Comparison of ENCODE assay signal across 19 cellular contexts in the genomic region with DNA sequence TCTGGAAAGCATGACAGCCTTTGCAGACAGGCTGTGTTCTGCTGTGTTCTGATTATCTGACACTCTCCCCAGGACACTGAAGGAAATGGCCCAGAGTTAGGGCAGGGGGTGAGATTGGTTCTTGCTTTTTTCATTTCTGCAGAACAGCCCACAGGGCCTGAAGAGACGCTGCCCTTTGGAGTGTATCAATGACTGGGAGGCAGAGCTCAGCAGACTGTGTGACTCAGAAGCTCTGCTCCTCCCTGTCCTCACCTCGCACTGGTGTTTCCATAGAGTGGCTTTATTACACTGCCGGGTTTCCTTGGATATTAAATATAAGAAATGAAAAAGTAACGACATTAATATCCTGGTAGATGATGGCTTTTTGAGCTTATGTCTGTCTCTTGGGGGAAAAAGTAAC.
DNase-seq lines count a peak whose midpoint lies in the region; ATAC-seq and TF ChIP-seq lines count a peak whose summit lies in the region.
"Had no signal": no experiment of that assay in that cellular context is flagged by ENCODE, and none has a peak within 500 bp of the region (broad histone marks: within the 10 kb centered on the region; RNA-seq: fewer than 3 reads in every experiment).

No MANE protein-coding gene starts in this region.

- H3K4me1 ChIP-seq in RWPE2 (ENCODE audit: insufficient read depth, poor library complexity, severe bottlenecking) (no peaks in the 10 kb centered on the region), foreskin keratinocyte (no peaks in the 10 kb centered on the region), neuronal stem cell (ENCODE audit: control insufficient read depth in 2 of 2, insufficient read depth in 1 of 2, low read depth in 1 of 2, low read length in 2 of 2) (peaks cover 0 to 21% of the 10 kb centered on the region in 2 donors), upper lobe of left lung (no peaks in the 10 kb centered on the region)
- H3K4me1 ChIP-seq: thyroid gland had no signal

- DNase-seq in EH (ENCODE audit: low read depth) (peak; percentile 24), RWPE2 (ENCODE audit: low spot score) (no peak), foreskin keratinocyte (peak in 1 of 2 donors; percentile 21), neuronal stem cell (ENCODE audit: low spot score) (no peak), NCI-H510A treated with DMSO at 0.1 percent for 48 hours (lab: John Stamatoyannopoulos, UW) (no peak), WTC11 (ENCODE audit: low spot score) (no peak), upper lobe of left lung (no peak)
- DNase-seq: activated CD4-positive, alpha-beta T cell treated with anti-CD3 and anti-CD28 coated beads for 48 hours; activated naive CD4-positive, alpha-beta T cell treated with anti-CD3 and anti-CD28 coated beads, Interleukin-2, amount 50 U/mL, for 16 hours; endodermal cell; NCI-H1436; NCI-H526 treated with DMSO at 0.1 percent for 48 hours; SHP77 treated with DMSO at 0.1 percent for 48 hours; stimulated activated naive CD8-positive, alpha-beta T cell treated with anti-CD3 and anti-CD28 coated beads, Interleukin-15, Interleukin-2, amounts not matched to agents 100 U/mL and 50 U/mL, for 24 hours; T-helper 1 cell; thyroid gland had no signal

- no peaks in the 10 kb centered on the region for H3K36me3 ChIP-seq in RWPE2 (ENCODE audit: low read depth)
- H3K36me3 ChIP-seq in neuronal stem cell (replicated peaks in 1 of 2; ENCODE audit: control insufficient read depth in 2 of 2, insufficient read depth in 2 of 2, low read length in 2 of 2), result no peaks in the 10 kb centered on the region
- H3K36me3 ChIP-seq in upper lobe of left lung, result no peaks in the 10 kb centered on the region
- H3K36me3 ChIP-seq: thyroid gland had no signal

- H3K18ac ChIP-seq in neuronal stem cell (ENCODE audit: low read length), result no peak overlapping the region

- H3K27ac ChIP-seq in RWPE2 (ENCODE audit: poor library complexity, severe bottlenecking) (no peak overlapping the region), foreskin keratinocyte (no peak overlapping the region), neuronal stem cell (replicated peaks; ENCODE audit: low read length) (no peak overlapping the region), upper lobe of left lung (no peak overlapping the region)
- H3K27ac ChIP-seq: thyroid gland had no signal

- no peaks in the 10 kb centered on the region for H3K9me3 ChIP-seq in RWPE2 (ENCODE audit: severe bottlenecking)
- H3K9me3 ChIP-seq in neuronal stem cell (replicated peaks in 1 of 2; ENCODE audit: control insufficient read depth in 2 of 2, insufficient read depth in 1 of 2, low read depth in 1 of 2, low read length in 2 of 2), result no peaks in the 10 kb centered on the region
- H3K9me3 ChIP-seq in upper lobe of left lung, result no peaks in the 10 kb centered on the region
- H3K9me3 ChIP-seq: thyroid gland had no signal

- peak overlapping the region; percentile 64 for H2AFZ ChIP-seq in neuronal stem cell (ENCODE audit: low read length)

- no peak overlapping the region for H3K4ac ChIP-seq in neuronal stem cell (ENCODE audit: low read length)

- no peaks in the 10 kb centered on the region for H3K36me3 Mint-ChIP-seq in WTC11
- H3K36me3 Mint-ChIP-seq: mesothelial cell of epicardium; natural killer cell treated with Interleukin-12 subunit alpha and Interleukin-12 subunit beta and Interleukin-15 and Interleukin-18, amount 100 ng/mL, for 72 hours had no signal

- CTCF ChIA-PET in WTC11 (lab: Charles Lee), result no interaction called here

- POLR2A ChIA-PET in WTC11 (lab: Charles Lee), result no interaction called here

- H3K4me3 Mint-ChIP-seq in WTC11, result no peak overlapping the region
- H3K4me3 Mint-ChIP-seq: endodermal cell; mesothelial cell of epicardium; natural killer cell treated with Interleukin-12 subunit alpha and Interleukin-12 subunit beta and Interleukin-15 and Interleukin-18, amount 100 ng/mL, for 72 hours had no signal

- no CpG with 5 or more reads among the region's 4 CpGs for WGBS in neuronal stem cell (ENCODE audit: extremely low coverage in 2 of 2, insufficient read length in 2 of 2, insufficient replicate concordance in 1 of 2), 2 donors
- 79 to 85% methylated on average over 4 of the region's 4 CpGs for WGBS in upper lobe of left lung, 2 donors

- H2BK12ac ChIP-seq in neuronal stem cell (ENCODE audit: low read length), result no peak overlapping the region

- H3K9ac ChIP-seq in neuronal stem cell (ENCODE audit: low read depth, low read length, poor library complexity), result no peak overlapping the region

- H3K79me1 ChIP-seq in neuronal stem cell (ENCODE audit: low read depth, low read length), result no peaks in the 10 kb centered on the region

- H4K91ac ChIP-seq in neuronal stem cell (ENCODE audit: low read depth, low read length, poor library complexity), result no peak overlapping the region

- ATAC-seq in RWPE2 (ENCODE audit: low read depth), result peak; percentile 83
- peak; percentile 54 for ATAC-seq in foreskin keratinocyte
- ATAC-seq in WTC11, result no peak
- ATAC-seq in upper lobe of left lung (ENCODE audit: low FRiP score in 2 of 2), result no peak
- ATAC-seq: HepG2; natural killer cell treated with Interleukin-12 subunit alpha and Interleukin-12 subunit beta and Interleukin-15 and Interleukin-18, amount 100 ng/mL, for 72 hours; stimulated activated naive CD8-positive, alpha-beta T cell treated with anti-CD3 and anti-CD28 coated beads, Interleukin-15, Interleukin-2, amounts not matched to agents 100 U/mL and 50 U/mL, for 24 hours had no signal

- H2BK5ac ChIP-seq in neuronal stem cell (ENCODE audit: low read length), result no peak overlapping the region

- no peak overlapping the region for H4K8ac ChIP-seq in neuronal stem cell (ENCODE audit: low read depth, low read length)

- H3K27me3 ChIP-seq in RWPE2 (ENCODE audit: insufficient read depth, poor library complexity, severe bottlenecking) (no peaks in the 10 kb centered on the region), foreskin keratinocyte (no peaks in the 10 kb centered on the region), neuronal stem cell (ENCODE audit: control insufficient read depth in 3 of 3, insufficient read depth in 3 of 3, low read depth in 1 of 3, low read length in 3 of 3) (peaks cover 0 to 2% (median 0%) of the 10 kb centered on the region in 3 experiments), upper lobe of left lung (no peaks in the 10 kb centered on the region)
- H3K27me3 ChIP-seq: thyroid gland had no signal

- no peak overlapping the region for H3K27ac Mint-ChIP-seq in WTC11
- H3K27ac Mint-ChIP-seq: endodermal cell; mesothelial cell of epicardium; natural killer cell treated with Interleukin-12 subunit alpha and Interleukin-12 subunit beta and Interleukin-15 and Interleukin-18, amount 100 ng/mL, for 72 hours had no signal

- no peak for TF ChIP-seq CTCF in RWPE2 (IDR thresholded peaks at IDR 0.05; ENCODE audit: poor library complexity, severe bottlenecking)
- no peak for TF ChIP-seq CTCF in foreskin keratinocyte (conservative IDR thresholded peaks at IDR 0.05)
- TF ChIP-seq CTCF in WTC11 (IDR thresholded peaks at IDR 0.05), result no peak
- TF ChIP-seq CTCF in upper lobe of left lung (IDR thresholded peaks at IDR 0.05), result no peak

- H2BK15ac ChIP-seq in neuronal stem cell (ENCODE audit: low read length), result no peak overlapping the region

- H3K23ac ChIP-seq in neuronal stem cell (ENCODE audit: low read depth, low read length, poor library complexity), result no peak overlapping the region

- H3K14ac ChIP-seq in neuronal stem cell (ENCODE audit: low read length), result no peak overlapping the region

- peaks cover 2% of the 10 kb centered on the region; the same call in 1 of the 2 replicates for H3K4me1 Mint-ChIP-seq in WTC11

- no peak overlapping the region for H2AK5ac ChIP-seq in neuronal stem cell (ENCODE audit: low read depth, low read length)

- H3K9me3 Mint-ChIP-seq in WTC11, result no peaks in the 10 kb centered on the region
- H3K9me3 Mint-ChIP-seq: endodermal cell, mesothelial cell of epicardium had no signal

- TF ChIP-seq EP300 in upper lobe of left lung (IDR thresholded peaks at IDR 0.05), result no peak

- no peaks in the 10 kb centered on the region for H3K27me3 Mint-ChIP-seq in WTC11 (ENCODE audit: low read depth)

- no peak overlapping the region for H2BK120ac ChIP-seq in neuronal stem cell (ENCODE audit: low read depth, low read length)

- no peak for TF ChIP-seq POLR2A in upper lobe of left lung (IDR thresholded peaks at IDR 0.05)

- H3K4me3 ChIP-seq in RWPE2 (ENCODE audit: severe bottlenecking) (no peak overlapping the region), neuronal stem cell (ENCODE audit: low read length in 2 of 2) (no peak overlapping the region), upper lobe of left lung (no peak overlapping the region)
- H3K4me3 ChIP-seq: thyroid gland had no signal

- no peak overlapping the region for H3K4me2 ChIP-seq in neuronal stem cell (ENCODE audit: insufficient read depth, low read length, poor library complexity, severe bottlenecking)

TF ChIP-seq in WTC11, 78 proteins besides CTCF, POLR2A, EP300 and RAD21 (continues in another document):
- TF ChIP-seq, protein P1, sequence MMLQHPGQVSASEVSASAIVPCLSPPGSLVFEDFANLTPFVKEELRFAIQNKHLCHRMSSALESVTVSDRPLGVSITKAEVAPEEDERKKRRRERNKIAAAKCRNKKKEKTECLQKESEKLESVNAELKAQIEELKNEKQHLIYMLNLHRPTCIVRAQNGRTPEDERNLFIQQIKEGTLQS (CRISPR knock-in tag; conservative IDR thresholded peaks at IDR 0.05), result no peak
- TF ChIP-seq ZNF138 (CRISPR knock-in tag; conservative IDR thresholded peaks at IDR 0.05) (no peak), FOXJ3 (CRISPR knock-in tag; IDR thresholded peaks at IDR 0.05; ENCODE audit: borderline replicate concordance) (no peak), ELF4 (CRISPR knock-in tag; IDR thresholded peaks at IDR 0.05; ENCODE audit: low read depth) (no peak), NR1H2 (CRISPR knock-in tag; IDR thresholded peaks at IDR 0.05) (no peak)
- TF ChIP-seq, protein P2, sequence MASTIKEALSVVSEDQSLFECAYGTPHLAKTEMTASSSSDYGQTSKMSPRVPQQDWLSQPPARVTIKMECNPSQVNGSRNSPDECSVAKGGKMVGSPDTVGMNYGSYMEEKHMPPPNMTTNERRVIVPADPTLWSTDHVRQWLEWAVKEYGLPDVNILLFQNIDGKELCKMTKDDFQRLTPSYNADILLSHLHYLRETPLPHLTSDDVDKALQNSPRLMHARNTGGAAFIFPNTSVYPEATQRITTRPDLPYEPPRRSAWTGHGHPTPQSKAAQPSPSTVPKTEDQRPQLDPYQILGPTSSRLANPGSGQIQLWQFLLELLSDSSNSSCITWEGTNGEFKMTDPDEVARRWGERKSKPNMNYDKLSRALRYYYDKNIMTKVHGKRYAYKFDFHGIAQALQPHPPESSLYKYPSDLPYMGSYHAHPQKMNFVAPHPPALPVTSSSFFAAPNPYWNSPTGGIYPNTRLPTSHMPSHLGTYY (CRISPR knock-in tag; IDR thresholded peaks at IDR 0.05), result no peak

Comparison
In these comparisons a context has a peak if more than half of its experiments do, and no peak if none do; other contexts are left out.
1. ATAC-seq: peak in RWPE2 (single experiment) and foreskin keratinocyte (single experiment); none in WTC11 (single experiment) and upper lobe of left lung (0 of 2).